21 cellular contexts compared by ENCODE assay signal in the genomic region with DNA sequence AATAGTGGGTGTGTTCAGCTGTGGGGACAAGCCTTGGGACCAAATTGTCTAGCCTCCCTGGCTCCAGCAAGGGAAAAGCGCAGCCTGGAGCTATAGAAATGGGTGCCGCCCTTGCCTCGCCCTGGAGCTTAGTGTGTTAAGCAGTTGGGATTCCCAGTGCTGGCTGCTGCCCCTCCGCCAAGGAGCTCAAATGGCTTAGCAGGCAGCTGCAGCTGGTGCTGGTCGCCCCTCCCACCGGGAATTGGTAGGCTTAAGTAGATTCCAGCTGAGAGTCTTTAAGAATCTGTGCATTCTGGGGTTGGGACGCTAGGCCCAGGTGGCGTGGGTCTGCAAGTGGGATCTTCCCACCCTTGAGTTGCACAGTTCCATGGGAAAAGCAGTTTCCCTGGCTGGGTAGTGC.
"Had no signal": no experiment of that assay in that cellular context is flagged by ENCODE, and none has a peak within 500 bp of the region (broad histone marks: within the 10 kb centered on the region; RNA-seq: fewer than 3 reads in every experiment).

No MANE protein-coding gene starts in this region.

- H2AFZ ChIP-seq: hepatocyte had no signal

- H3K4me2 ChIP-seq: hepatocyte had no signal

- H3K9me3 ChIP-seq: ovary had no signal

- DNase-seq: colonic mucosa; dermis blood vessel endothelial cell; effector CD4-positive, alpha-beta T cell; endodermal cell; erythroblast; foreskin keratinocyte; kidney glomerular epithelial cell; mammary epithelial cell; naive thymus-derived CD4-positive, alpha-beta T cell; nephron progenitor cell; ovary; sigmoid colon; small intestine; stimulated activated CD4-positive, alpha-beta T cell treated with anti-CD3 and anti-CD28 coated beads, Interleukin-12 subunit alpha, Interleukin-12 subunit beta, amount 100 ng/mL, for 4 hours; stimulated activated naive CD4-positive, alpha-beta T cell; stomach; substantia nigra; transverse colon had no signal

- H3K36me3 ChIP-seq: colonic mucosa, ovary, right atrium auricular region, sigmoid colon, stomach, thoracic aorta, transverse colon had no signal

- H3K27me3 ChIP-seq: colonic mucosa, foreskin keratinocyte, hepatocyte, ovary, right atrium auricular region, sigmoid colon, stomach, transverse colon had no signal

- H3K27ac ChIP-seq: colonic mucosa, foreskin keratinocyte, hepatocyte, ovary, right atrium auricular region, sigmoid colon, stomach, thoracic aorta, transverse colon had no signal

- H3K4me1 ChIP-seq: colonic mucosa, foreskin keratinocyte, right atrium auricular region, stomach, transverse colon had no signal

- H3K4me3 ChIP-seq: colonic mucosa, hepatocyte, ovary, right atrium auricular region, sigmoid colon, stomach, thoracic aorta, transverse colon had no signal
